Comparison of ENCODE assay signal across 11 cellular contexts in the genomic region with DNA sequence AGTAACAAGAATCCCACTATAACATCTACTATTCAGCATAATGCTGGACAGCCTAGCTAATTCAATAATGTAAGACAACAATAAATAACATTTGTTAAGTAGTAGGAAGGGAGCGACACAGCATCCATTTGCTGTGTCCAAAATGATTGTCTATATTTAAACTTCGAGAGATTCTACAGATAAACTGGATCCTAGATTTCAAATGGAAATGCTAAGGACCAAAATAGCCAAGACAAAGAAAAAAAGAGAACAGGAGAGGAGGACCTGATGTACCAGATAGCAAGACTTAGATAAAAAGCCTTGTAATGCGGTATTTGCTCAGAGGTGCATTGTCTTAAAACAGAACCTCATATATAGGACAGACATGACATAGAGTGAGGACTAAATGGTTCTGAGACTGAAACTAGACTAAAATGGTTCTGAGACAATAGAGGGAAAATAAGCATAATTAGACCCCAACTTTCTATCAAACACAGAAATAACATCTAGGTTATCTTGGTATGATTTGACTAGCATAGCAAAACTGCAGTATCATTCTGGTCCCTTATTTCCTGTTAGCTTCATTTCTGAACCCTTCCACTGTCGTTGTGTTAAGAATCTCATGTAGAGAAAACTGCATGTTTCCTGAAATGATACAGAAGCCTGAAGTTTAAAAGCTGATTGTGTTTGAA. TPM values are rescaled to one million over a fixed set of nuclear protein-coding genes. Genes with fewer than 3 reads are reported as not detected.
A peak's percentile ranks its signal among the peaks of the same experiment; 100 is the strongest.
DNase-seq lines count a peak whose midpoint lies in the region; ATAC-seq and TF ChIP-seq lines count a peak whose summit lies in the region.
"Had no signal": no experiment of that assay in that cellular context is flagged by ENCODE, and none has a peak within 500 bp of the region (broad histone marks: within the 10 kb centered on the region; RNA-seq: fewer than 3 reads in every experiment).

No MANE protein-coding gene starts in this region.

- peak overlapping the region; percentile 71 for H3K27ac Mint-ChIP-seq in activated CD4-positive, alpha-beta T cell treated with anti-CD3 and anti-CD28 coated beads, Interleukin-2, amount 10 ng/mL, durations not matched to agents 7 days and 5 days

- CTCF ChIA-PET in activated CD4-positive, alpha-beta T cell treated with anti-CD3 and anti-CD28 coated beads, Interleukin-2, amount 10 ng/mL, durations not matched to agents 7 days and 5 days (lab: Charles Lee) = interaction anchor here (1.1 kb wide), 2 partner anchors 10 to 24 kb away, joined by 3 read pairs; no protein-coding TSS in a partner anchor

- no peaks in the 10 kb centered on the region for H3K4me1 ChIP-seq in parathyroid adenoma

- TF ChIP-seq CTCF in LNCaP clone FGC (IDR thresholded peaks at IDR 0.05; ENCODE audit: control insufficient read depth, extremely low read depth, insufficient read depth) = no peak
- no peak for TF ChIP-seq CTCF in parathyroid adenoma (IDR thresholded peaks at IDR 0.05)
- TF ChIP-seq CTCF in omental fat pad (IDR thresholded peaks at IDR 0.05) = no peak

- H3K9me3 Mint-ChIP-seq in activated CD4-positive, alpha-beta T cell treated with anti-CD3 and anti-CD28 coated beads, Interleukin-2, amount 10 ng/mL, durations not matched to agents 7 days and 5 days = no peaks in the 10 kb centered on the region

- no peak overlapping the region for H2AFZ ChIP-seq in parathyroid adenoma

- H3K27me3 ChIP-seq in parathyroid adenoma (ENCODE audit: control insufficient read depth, insufficient read depth, low read length) = no peaks in the 10 kb centered on the region
- H3K27me3 ChIP-seq: cardiac muscle cell, neutrophil had no signal

- H3K27me3 Mint-ChIP-seq in activated CD4-positive, alpha-beta T cell treated with anti-CD3 and anti-CD28 coated beads, Interleukin-2, amount 10 ng/mL, durations not matched to agents 7 days and 5 days = no peaks in the 10 kb centered on the region

- H3K4me2 ChIP-seq in parathyroid adenoma (ENCODE audit: low read length) = peak overlapping the region; percentile 26

- H3K36me3 Mint-ChIP-seq in activated CD4-positive, alpha-beta T cell treated with anti-CD3 and anti-CD28 coated beads, Interleukin-2, amount 10 ng/mL, durations not matched to agents 7 days and 5 days (ENCODE audit: low read depth) = no peaks in the 10 kb centered on the region

- POLR2A ChIA-PET in activated CD4-positive, alpha-beta T cell treated with anti-CD3 and anti-CD28 coated beads, Interleukin-2, amount 10 ng/mL, durations not matched to agents 7 days and 5 days (lab: Charles Lee) = no interaction called here

- H3K4me3 Mint-ChIP-seq in activated CD4-positive, alpha-beta T cell treated with anti-CD3 and anti-CD28 coated beads, Interleukin-2, amount 10 ng/mL, durations not matched to agents 7 days and 5 days = peak overlapping the region; percentile 5

- H3K4me3 ChIP-seq in LNCaP clone FGC (ENCODE audit: low read depth, low read length) (no peak overlapping the region), parathyroid adenoma (ENCODE audit: low read depth, low read length) (no peak overlapping the region)
- H3K4me3 ChIP-seq: cardiac muscle cell had no signal

- H3K36me3 ChIP-seq in parathyroid adenoma (ENCODE audit: control insufficient read depth, insufficient read depth, low read length) = no peaks in the 10 kb centered on the region
- H3K36me3 ChIP-seq: cardiac muscle cell, neutrophil had no signal

- no peaks in the 10 kb centered on the region for H3K79me2 ChIP-seq in parathyroid adenoma

- no peak overlapping the region for H3K9ac ChIP-seq in parathyroid adenoma

- no peak for DNase-seq in activated CD4-positive, alpha-beta T cell treated with anti-CD3 and anti-CD28 coated beads, Interleukin-2, amount 10 ng/mL, durations not matched to agents 7 days and 5 days
- no peak for DNase-seq in activated CD4-positive, alpha-beta T cell treated with anti-CD3 and anti-CD28 coated beads for 48 hours
- DNase-seq in LNCaP clone FGC (ENCODE audit: low read depth) (peak; percentile 97), omental fat pad (ENCODE audit: low spot score) (no peak), iPS-NIHi7 (ENCODE audit: extremely low spot score) (no peak), GM19240 (ENCODE audit: insufficient read length, low spot score) (no peak)
- DNase-seq: NCI-H1417 treated with DMSO at 0.1 percent for 48 hours had no signal

- no peak overlapping the region for H3K27ac ChIP-seq in parathyroid adenoma
- H3K27ac ChIP-seq: cardiac muscle cell, neutrophil had no signal

- peaks cover 13% of the 10 kb centered on the region for H3K4me1 Mint-ChIP-seq in activated CD4-positive, alpha-beta T cell treated with anti-CD3 and anti-CD28 coated beads, Interleukin-2, amount 10 ng/mL, durations not matched to agents 7 days and 5 days

- ATAC-seq in HG02588 (IDR thresholded peaks at IDR 0.05; ENCODE audit: unreplicated experiment) (peak; percentile 63), omental fat pad (ENCODE audit: low FRiP score) (no peak)

- H3K9me3 ChIP-seq in parathyroid adenoma (ENCODE audit: control insufficient read depth, low read length) = no peaks in the 10 kb centered on the region
- H3K9me3 ChIP-seq: neutrophil had no signal

RNA-seq across cellular contexts. Expression of a gene that starts 3.8 kb away (rescaled TPM):
- under 1 TPM in 1 of 2 experiments, not detected in 1; 0.15 TPM for total RNA-seq in activated CD4-positive, alpha-beta T cell treated with anti-CD3 and anti-CD28 coated beads, Interleukin-2, amount 10 ng/mL, durations not matched to agents 7 days and 5 days
- 1 to 10 TPM; 2.8 to 3.9 (median 3.2) TPM for total RNA-seq in omental fat pad
- total RNA-seq: cardiac muscle cell had no signal
